In the genomic region with DNA sequence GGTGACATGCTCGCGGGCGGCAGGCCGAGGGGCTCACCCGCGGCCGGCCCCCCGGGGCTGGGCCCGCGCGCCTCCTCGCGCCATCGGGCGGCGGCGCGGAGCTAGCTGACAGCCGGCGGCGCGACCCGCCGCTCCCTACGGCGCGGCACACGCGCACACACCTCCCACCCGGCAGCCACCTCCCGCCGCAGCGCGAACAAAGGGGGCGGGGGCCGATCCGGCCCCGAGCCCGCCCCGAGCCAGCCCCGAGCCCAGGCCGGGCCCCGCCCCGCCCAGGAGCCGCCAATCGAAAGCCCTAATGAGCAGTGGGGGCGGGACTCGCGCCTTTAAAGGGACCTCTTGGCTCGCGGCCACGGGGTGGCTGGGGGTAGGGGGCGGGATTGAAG, we compare ENCODE assay signal across 8 cellular contexts. TPM values are rescaled to one million over a fixed set of nuclear protein-coding genes. Genes with fewer than 3 reads are reported as not detected.
DNase-seq lines count a peak whose midpoint lies in the region; ATAC-seq and TF ChIP-seq lines count a peak whose summit lies in the region.

A gene with protein sequence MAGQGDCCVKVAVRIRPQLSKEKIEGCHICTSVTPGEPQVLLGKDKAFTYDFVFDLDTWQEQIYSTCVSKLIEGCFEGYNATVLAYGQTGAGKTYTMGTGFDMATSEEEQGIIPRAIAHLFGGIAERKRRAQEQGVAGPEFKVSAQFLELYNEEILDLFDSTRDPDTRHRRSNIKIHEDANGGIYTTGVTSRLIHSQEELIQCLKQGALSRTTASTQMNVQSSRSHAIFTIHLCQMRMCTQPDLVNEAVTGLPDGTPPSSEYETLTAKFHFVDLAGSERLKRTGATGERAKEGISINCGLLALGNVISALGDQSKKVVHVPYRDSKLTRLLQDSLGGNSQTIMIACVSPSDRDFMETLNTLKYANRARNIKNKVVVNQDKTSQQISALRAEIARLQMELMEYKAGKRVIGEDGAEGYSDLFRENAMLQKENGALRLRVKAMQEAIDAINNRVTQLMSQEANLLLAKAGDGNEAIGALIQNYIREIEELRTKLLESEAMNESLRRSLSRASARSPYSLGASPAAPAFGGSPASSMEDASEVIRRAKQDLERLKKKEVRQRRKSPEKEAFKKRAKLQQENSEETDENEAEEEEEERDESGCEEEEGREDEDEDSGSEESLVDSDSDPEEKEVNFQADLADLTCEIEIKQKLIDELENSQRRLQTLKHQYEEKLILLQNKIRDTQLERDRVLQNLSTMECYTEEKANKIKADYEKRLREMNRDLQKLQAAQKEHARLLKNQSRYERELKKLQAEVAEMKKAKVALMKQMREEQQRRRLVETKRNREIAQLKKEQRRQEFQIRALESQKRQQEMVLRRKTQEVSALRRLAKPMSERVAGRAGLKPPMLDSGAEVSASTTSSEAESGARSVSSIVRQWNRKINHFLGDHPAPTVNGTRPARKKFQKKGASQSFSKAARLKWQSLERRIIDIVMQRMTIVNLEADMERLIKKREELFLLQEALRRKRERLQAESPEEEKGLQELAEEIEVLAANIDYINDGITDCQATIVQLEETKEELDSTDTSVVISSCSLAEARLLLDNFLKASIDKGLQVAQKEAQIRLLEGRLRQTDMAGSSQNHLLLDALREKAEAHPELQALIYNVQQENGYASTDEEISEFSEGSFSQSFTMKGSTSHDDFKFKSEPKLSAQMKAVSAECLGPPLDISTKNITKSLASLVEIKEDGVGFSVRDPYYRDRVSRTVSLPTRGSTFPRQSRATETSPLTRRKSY (N-terminal part only) (minus strand): TSS at position 198 of the 386 bp plus-strand sequence. CDS start 331 bp downstream, outside the sequence.

- BruUV-seq in Caco-2 (replicated peaks; lab: Mats Ljungman, UMichigan) = no TSS peak
- no TSS peak for BruUV-seq in PC-3 (replicated peaks; lab: Mats Ljungman, UMichigan)

- H3K36me3 Mint-ChIP-seq in Caco-2 (ENCODE audit: insufficient read depth, unreplicated experiment) = no peaks in the 10 kb centered on the region

- no peaks in the 10 kb centered on the region for H4K20me1 ChIP-seq in PC-3 (ENCODE audit: low read length)
- peaks cover 20% of the 10 kb centered on the region for H4K20me1 ChIP-seq in neural cell (ENCODE audit: insufficient read depth)

- H3K36me3 ChIP-seq in Caco-2 (ENCODE audit: control insufficient read depth, insufficient read depth, low read length) (no peaks in the 10 kb centered on the region), PC-3 (ENCODE audit: low read depth, low read length) (no peaks in the 10 kb centered on the region), neural cell (ENCODE audit: insufficient read depth, low read length) (no peaks in the 10 kb centered on the region), stomach smooth muscle (ENCODE audit: control insufficient read depth in 2 of 2, insufficient read depth in 2 of 2, low read length in 2 of 2) (no peaks in the 10 kb centered on the region)

- H3K9ac ChIP-seq in PC-3 (ENCODE audit: low read length) = no peak within 1 kb of the TSS
- peak within 1 kb of the TSS; percentile 98 for H3K9ac ChIP-seq in neural cell (ENCODE audit: low read length)
- peak within 1 kb of the TSS; percentile 29 to 31 for H3K9ac ChIP-seq in stomach smooth muscle (ENCODE audit: low read length in 2 of 2)

- H3K4me3 ChIP-seq in Caco-2 (ENCODE audit: low read depth, low read length) (peak within 1 kb of the TSS; percentile 63), PC-3 (ENCODE audit: low read length) (no peak within 1 kb of the TSS), fibroblast of mammary gland (ENCODE audit: control insufficient read depth, low read depth, low read length) (peak within 1 kb of the TSS; percentile 25), neural cell (ENCODE audit: low read length) (peak within 1 kb of the TSS; percentile 97), stomach smooth muscle (ENCODE audit: low read length in 2 of 2) (peak within 1 kb of the TSS; percentile 59 to 68)

- TF ChIP-seq EP300 in neural cell (conservative IDR thresholded peaks at IDR 0.05; ENCODE audit: poor library complexity, severe bottlenecking) = no peak

- CTCF ChIA-PET in Caco-2 (lab: Charles Lee) = interaction anchor here (0.7 kb wide), 1 partner anchor 338 kb away, joined by 13 read pairs; no protein-coding TSS in a partner anchor
- CTCF ChIA-PET in PC-3 (lab: Charles Lee) = no interaction called here

- peak within 1 kb of the TSS; percentile 66 for H3K4me3 Mint-ChIP-seq in Caco-2 (ENCODE audit: unreplicated experiment)

- no peaks in the 10 kb centered on the region for H3K79me2 ChIP-seq in PC-3 (ENCODE audit: low read length)
- peaks cover 53% of the 10 kb centered on the region for H3K79me2 ChIP-seq in neural cell (replicated peaks; ENCODE audit: insufficient read depth, low read length)

- H3K27me3 ChIP-seq in Caco-2 (replicated peaks; ENCODE audit: control insufficient read depth, insufficient read depth, low read length) (no peaks in the 10 kb centered on the region; the same call in 1 of the 2 replicates), PC-3 (ENCODE audit: low read length) (peaks cover 56% of the 10 kb centered on the region), neural cell (ENCODE audit: insufficient read depth, low read depth, low read length) (no peaks in the 10 kb centered on the region), stomach smooth muscle (ENCODE audit: control insufficient read depth in 1 of 2, insufficient read depth in 2 of 2, low read length in 2 of 2) (no peaks in the 10 kb centered on the region)

- ATAC-seq in PC-3 = peak; percentile 55

- H3K4me1 Mint-ChIP-seq in Caco-2 (ENCODE audit: low read depth, unreplicated experiment) = peaks cover 25% of the 10 kb centered on the region

- TF ChIP-seq CTCF in Caco-2 (IDR thresholded peaks at IDR 0.05; ENCODE audit: insufficient read depth in 1 of 2, low read depth in 1 of 2, low read length in 1 of 2, severe bottlenecking in 1 of 2, unreplicated experiment in 1 of 2) (no peak), GM20000 (IDR thresholded peaks at IDR 0.05; ENCODE audit: extremely low read depth, missing control alignments) (no peak), PC-3 (conservative IDR thresholded peaks at IDR 0.05; ENCODE audit: low read depth, low read length) (no peak), fibroblast of mammary gland (conservative IDR thresholded peaks at IDR 0.05; ENCODE audit: control insufficient read depth, insufficient read depth, low read depth, low read length) (no peak), neural cell (IDR thresholded peaks at IDR 0.05; ENCODE audit: poor library complexity, severe bottlenecking) (no peak)

- intact Hi-C loops in Caco-2 (cut with micrococcal nuclease; ENCODE audit: unreplicated experiment) = loop anchor here (5.0 kb wide), 2 partner anchors 46 to 131 kb away; partner anchors contain the start of gene INAVA
- intact Hi-C loops in PC-3 (cut with micrococcal nuclease) = no loop called here

- TF ChIP-seq RAD21 in neural cell (conservative IDR thresholded peaks at IDR 0.05) = no peak

- DNase-seq in Caco-2 (peak; percentile 87 to 94), GM20000 (ENCODE audit: low spot score) (peak; percentile 96), HUDEP-2 (lab: John Stamatoyannopoulos, UW; ENCODE audit: unreplicated experiment in 76 of 76) (peak in 56 of 76 experiments; percentile 2 to 72 (median 44)), PC-3 (peak; percentile 52), fibroblast of mammary gland (ENCODE audit: low read depth) (peak; percentile 14)
- peak; percentile 92 to 95 for DNase-seq in activated T-cell treated with anti-CD3 and anti-CD28 coated beads, Interleukin-2, amount 50 U/mL, for 48 hours

- H3K9me2 ChIP-seq in PC-3 (replicated peaks; ENCODE audit: low read length) = no peaks in the 10 kb centered on the region
- no peaks in the 10 kb centered on the region for H3K9me2 ChIP-seq in neural cell (ENCODE audit: insufficient read depth, low read length)

- H3K9me3 Mint-ChIP-seq in Caco-2 (ENCODE audit: unreplicated experiment) = no peaks in the 10 kb centered on the region

- H3K9me3 ChIP-seq in Caco-2 (no peaks in the 10 kb centered on the region), PC-3 (ENCODE audit: low read length) (no peaks in the 10 kb centered on the region), neural cell (ENCODE audit: low read length) (no peaks in the 10 kb centered on the region), stomach smooth muscle (ENCODE audit: control insufficient read depth in 2 of 2, low read length in 2 of 2) (no peaks in the 10 kb centered on the region)

- no peak within 1 kb of the TSS for H2AFZ ChIP-seq in PC-3 (ENCODE audit: low read length)
- H2AFZ ChIP-seq in neural cell (ENCODE audit: low read depth, low read length) = no peak within 1 kb of the TSS

- no peaks in the 10 kb centered on the region for H3F3A ChIP-seq in PC-3 (ENCODE audit: low read length, unreplicated experiment)
- H3F3A ChIP-seq in neural cell (ENCODE audit: insufficient read depth, low read length, poor library complexity, severe bottlenecking) = no peaks in the 10 kb centered on the region

- no peak within 1 kb of the TSS for H3K27ac Mint-ChIP-seq in Caco-2 (ENCODE audit: unreplicated experiment)

- no peak within 1 kb of the TSS for H3K4me2 ChIP-seq in PC-3 (ENCODE audit: low read length)
- H3K4me2 ChIP-seq in neural cell (ENCODE audit: low read length) = peak within 1 kb of the TSS; percentile 100

- H3K27me3 Mint-ChIP-seq in Caco-2 (ENCODE audit: insufficient read depth, unreplicated experiment) = peaks cover 3% of the 10 kb centered on the region

- POLR2A ChIA-PET in Caco-2 (lab: Charles Lee) = interaction anchor here (1.2 kb wide), 1 partner anchor 128 kb away, joined by 4 read pairs; the partner anchor contains the start of gene INAVA
- POLR2A ChIA-PET in PC-3 (lab: Charles Lee; ENCODE audit: unreplicated experiment) = no interaction called here

- H3K4me1 ChIP-seq in Caco-2 (peaks cover 21% of the 10 kb centered on the region), PC-3 (ENCODE audit: insufficient read depth, low read length) (peaks cover 8% of the 10 kb centered on the region), stomach smooth muscle (ENCODE audit: control insufficient read depth, insufficient read depth, low read length) (peaks cover 39% of the 10 kb centered on the region)

- H3K27ac ChIP-seq in PC-3 (ENCODE audit: low read length) (no peak within 1 kb of the TSS), neural cell (ENCODE audit: low read length) (peak within 1 kb of the TSS; percentile 95), stomach smooth muscle (ENCODE audit: low read length) (no peak within 1 kb of the TSS)

TF ChIP-seq in neural cell, 6 proteins besides CTCF, POLR2A, EP300 and RAD21 (continues in another document):
- no peak for TF ChIP-seq TAF1 (IDR thresholded peaks at IDR 0.05; ENCODE audit: low read depth)
- no peak for TF ChIP-seq EZH2 (IDR thresholded peaks at IDR 0.05; ENCODE audit: borderline replicate concordance, insufficient read depth, low read length, poor library complexity, severe bottlenecking)
- TF ChIP-seq POLR2AphosphoS5 (IDR thresholded peaks at IDR 0.05) = peak; percentile 88

RNA-seq across cellular contexts. Expression of the gene that starts here (rescaled TPM):
- total RNA-seq in Caco-2 (2022) (2.4 and 2.6 TPM in 2 replicates), PC-3 (2014; rRNA removed) (0.46 and 0.66 TPM in 2 replicates)
- 53.7 and 73.7 TPM in 2 replicates for polyA plus RNA-seq in neural cell
- polyA minus RNA-seq in neural cell = 268 and 273 TPM in 2 replicates

Comparison
In these comparisons a context has a peak if more than half of its experiments do, and no peak if none do; other contexts are left out.
1. Peak in DNase-seq and ATAC-seq in PC-3; RNA of the gene not detected or under 1 TPM.
2. DNase-seq: peak in every context shown above with its lines; median percentile 96 in GM20000; 94 in activated T-cell treated with anti-CD3 and anti-CD28 coated beads, Interleukin-2, amount 50 U/mL, for 48 hours; 90 in Caco-2; 52 in PC-3; 44 in HUDEP-2; 14 in fibroblast of mammary gland.